ENCODE assay signal across 1 cellular context in genomic region chr10:7945469-7946187, GRCh38.
TF ChIP-seq lines count a peak whose summit lies in the region.

No MANE protein-coding gene starts in this region.

TF ChIP-seq in H1, 55 proteins besides CTCF, POLR2A, EP300 and RAD21 (continued from another document):
- TF ChIP-seq YY1 (IDR thresholded peaks at IDR 0.05; ENCODE audit: low read depth, low read length) (no peak), SIRT6 (IDR thresholded peaks at IDR 0.05; ENCODE audit: low read length) (no peak), KDM5A (IDR thresholded peaks at IDR 0.05; ENCODE audit: low read length) (no peak), GTF2F1 (IDR thresholded peaks at IDR 0.05; ENCODE audit: borderline replicate concordance, low read depth, low read length) (no peak)
TF ChIP-seq in H1: peak in this region for 0.
